10 cellular contexts compared by ENCODE assay signal in the genomic region with DNA sequence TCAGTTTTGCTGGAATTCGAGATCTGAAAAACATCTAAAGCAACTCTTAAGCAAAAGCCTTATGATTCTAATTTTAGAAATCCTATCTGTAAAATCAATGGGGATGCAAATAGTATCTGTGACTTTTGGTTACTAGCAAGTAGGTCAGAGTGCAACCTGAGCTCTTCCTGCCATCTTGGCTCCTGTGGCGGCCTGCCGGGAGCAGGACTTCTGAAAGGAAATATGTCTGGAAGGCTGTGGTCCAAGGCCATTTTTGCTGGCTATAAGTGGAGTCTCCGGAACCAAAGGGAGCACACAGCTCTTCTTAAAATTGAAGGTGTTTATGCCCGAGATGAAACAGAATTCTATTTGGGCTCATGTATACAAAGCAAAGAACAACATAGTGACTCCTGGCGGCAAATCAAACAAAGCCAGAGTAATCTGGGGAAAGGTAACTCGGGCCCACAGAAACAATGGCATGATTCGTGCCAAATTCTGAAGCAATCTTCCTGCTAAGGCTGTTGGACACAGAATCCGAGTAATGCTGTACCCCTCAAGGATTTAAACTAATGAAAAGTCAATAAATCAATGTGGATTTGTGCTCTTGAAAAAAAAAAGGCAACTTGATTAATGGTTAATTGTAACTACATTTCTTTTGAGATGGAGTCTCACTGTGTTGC. TPM values are rescaled to one million over a fixed set of nuclear protein-coding genes. Genes with fewer than 3 reads are reported as not detected.
DNase-seq lines count a peak whose midpoint lies in the region; ATAC-seq and TF ChIP-seq lines count a peak whose summit lies in the region.
"Had no signal": no experiment of that assay in that cellular context is flagged by ENCODE, and none has a peak within 500 bp of the region (broad histone marks: within the 10 kb centered on the region; RNA-seq: fewer than 3 reads in every experiment).

No MANE protein-coding gene starts in this region.

- H3K9me3 ChIP-seq in iPS-20b (ENCODE audit: insufficient read depth, low read depth, low read length) (no peaks in the 10 kb centered on the region), stomach smooth muscle (ENCODE audit: control insufficient read depth in 2 of 2, low read length in 2 of 2) (no peaks in the 10 kb centered on the region), esophagus squamous epithelium (no peaks in the 10 kb centered on the region)

- no peak overlapping the region for H3K27ac ChIP-seq in iPS-20b (ENCODE audit: low read length)
- H3K27ac ChIP-seq in stomach smooth muscle (ENCODE audit: low read length) = no peak overlapping the region
- no peak overlapping the region for H3K27ac ChIP-seq in esophagus squamous epithelium

- peaks cover 4% of the 10 kb centered on the region for H3K36me3 Mint-ChIP-seq in activated naive CD4-positive, alpha-beta T cell treated with anti-CD3 and anti-CD28 coated beads, Interleukin-2, amount 10 ng/mL, durations not matched to agents 7 days and 5 days
- H3K36me3 Mint-ChIP-seq in activated T-helper 1 cell treated with anti-CD3 and anti-CD28 coated beads, Interleukin-12 subunit alpha, Interleukin-12 subunit beta, Interleukin-2, Interleukin-4 antibody, amounts not matched to agents 30 ng/mL and 10 ng/mL and 1 ng/mL, durations not matched to agents 14 hours and 24 hours and 36 hours (ENCODE audit: low read depth) = peaks cover 4% of the 10 kb centered on the region

- no peak for DNase-seq in activated naive CD4-positive, alpha-beta T cell treated with anti-CD3 and anti-CD28 coated beads, Interleukin-2, amount 10 ng/mL, durations not matched to agents 7 days and 5 days
- no peak for DNase-seq in activated naive CD4-positive, alpha-beta T cell treated with anti-CD3 and anti-CD28 coated beads, Interleukin-2, amount 50 U/mL, for 16 hours
- no peak for DNase-seq in activated T-helper 1 cell treated with anti-CD3 and anti-CD28 coated beads, Interleukin-12 subunit alpha, Interleukin-12 subunit beta, Interleukin-2, Interleukin-4 antibody, amounts not matched to agents 30 ng/mL and 10 ng/mL and 1 ng/mL, durations not matched to agents 14 hours and 24 hours and 36 hours (ENCODE audit: low spot score)
- no peak for DNase-seq in esophagus squamous epithelium (lab: John Stamatoyannopoulos, UW)
- no peak for DNase-seq in NCI-H1105 (lab: John Stamatoyannopoulos, UW)
- DNase-seq: activated CD4-positive, alpha-beta T cell treated with anti-CD3 and anti-CD28 coated beads for 48 hours; NCI-H510A had no signal

- peaks cover 13% of the 10 kb centered on the region; the same call in 1 of the 2 replicates for H3K4me1 ChIP-seq in iPS-20b (ENCODE audit: insufficient read depth, low read length)
- H3K4me1 ChIP-seq in stomach smooth muscle (ENCODE audit: control insufficient read depth, insufficient read depth, low read length) = peaks cover 12% of the 10 kb centered on the region
- H3K4me1 ChIP-seq in esophagus squamous epithelium = peaks cover 10 to 38% (median 21%) of the 10 kb centered on the region in 3 donors

- H3K27me3 Mint-ChIP-seq in activated naive CD4-positive, alpha-beta T cell treated with anti-CD3 and anti-CD28 coated beads, Interleukin-2, amount 10 ng/mL, durations not matched to agents 7 days and 5 days = peaks cover 3% of the 10 kb centered on the region
- no peaks in the 10 kb centered on the region for H3K27me3 Mint-ChIP-seq in activated T-helper 1 cell treated with anti-CD3 and anti-CD28 coated beads, Interleukin-12 subunit alpha, Interleukin-12 subunit beta, Interleukin-2, Interleukin-4 antibody, amounts not matched to agents 30 ng/mL and 10 ng/mL and 1 ng/mL, durations not matched to agents 14 hours and 24 hours and 36 hours (ENCODE audit: insufficient read depth)

- H3K9me3 Mint-ChIP-seq in activated naive CD4-positive, alpha-beta T cell treated with anti-CD3 and anti-CD28 coated beads, Interleukin-2, amount 10 ng/mL, durations not matched to agents 7 days and 5 days = no peaks in the 10 kb centered on the region
- no peaks in the 10 kb centered on the region for H3K9me3 Mint-ChIP-seq in activated T-helper 1 cell treated with anti-CD3 and anti-CD28 coated beads, Interleukin-12 subunit alpha, Interleukin-12 subunit beta, Interleukin-2, Interleukin-4 antibody, amounts not matched to agents 30 ng/mL and 10 ng/mL and 1 ng/mL, durations not matched to agents 14 hours and 24 hours and 36 hours

- H3K9ac ChIP-seq in iPS-20b (ENCODE audit: low read depth, low read length) (no peak overlapping the region), stomach smooth muscle (ENCODE audit: low read length in 2 of 2) (no peak overlapping the region)

- 60 to 63% methylated on average over 9 of the region's 9 CpGs for WGBS in esophagus squamous epithelium, 2 donors

- ATAC-seq in GM21447 (IDR thresholded peaks at IDR 0.05; ENCODE audit: unreplicated experiment) = no peak

- H3K4me3 ChIP-seq in iPS-20b (ENCODE audit: low read length) = peak overlapping the region; percentile 96
- peak overlapping the region; percentile 97 for H3K4me3 ChIP-seq in stomach smooth muscle (ENCODE audit: low read length in 2 of 2)
- peak overlapping the region in 2 of 4 donors; percentile 80 to 83 for H3K4me3 ChIP-seq in esophagus squamous epithelium

- peaks cover 44% of the 10 kb centered on the region for H3K4me1 Mint-ChIP-seq in activated naive CD4-positive, alpha-beta T cell treated with anti-CD3 and anti-CD28 coated beads, Interleukin-2, amount 10 ng/mL, durations not matched to agents 7 days and 5 days
- peaks cover 32% of the 10 kb centered on the region for H3K4me1 Mint-ChIP-seq in activated T-helper 1 cell treated with anti-CD3 and anti-CD28 coated beads, Interleukin-12 subunit alpha, Interleukin-12 subunit beta, Interleukin-2, Interleukin-4 antibody, amounts not matched to agents 30 ng/mL and 10 ng/mL and 1 ng/mL, durations not matched to agents 14 hours and 24 hours and 36 hours (ENCODE audit: low read depth)

- TF ChIP-seq POLR2A in esophagus squamous epithelium (IDR thresholded peaks at IDR 0.05) = no peak

- CTCF ChIA-PET in activated naive CD4-positive, alpha-beta T cell treated with anti-CD3 and anti-CD28 coated beads, Interleukin-2, amount 10 ng/mL, durations not matched to agents 7 days and 5 days (lab: Charles Lee) = no interaction called here

- no peaks in the 10 kb centered on the region for H3K36me3 ChIP-seq in iPS-20b (ENCODE audit: insufficient read depth, low read depth, low read length)
- H3K36me3 ChIP-seq in stomach smooth muscle (ENCODE audit: control insufficient read depth in 2 of 2, insufficient read depth in 2 of 2, low read length in 2 of 2) = no peaks in the 10 kb centered on the region
- H3K36me3 ChIP-seq in esophagus squamous epithelium = peaks cover 0 to 5% (median 0%) of the 10 kb centered on the region in 3 donors

- no peak overlapping the region for H3K27ac Mint-ChIP-seq in activated naive CD4-positive, alpha-beta T cell treated with anti-CD3 and anti-CD28 coated beads, Interleukin-2, amount 10 ng/mL, durations not matched to agents 7 days and 5 days
- no peak overlapping the region for H3K27ac Mint-ChIP-seq in activated T-helper 1 cell treated with anti-CD3 and anti-CD28 coated beads, Interleukin-12 subunit alpha, Interleukin-12 subunit beta, Interleukin-2, Interleukin-4 antibody, amounts not matched to agents 30 ng/mL and 10 ng/mL and 1 ng/mL, durations not matched to agents 14 hours and 24 hours and 36 hours

- intact Hi-C loops in activated T-helper 1 cell treated with anti-CD3 and anti-CD28 coated beads, Interleukin-12 subunit alpha, Interleukin-12 subunit beta, Interleukin-2, Interleukin-4 antibody, amounts not matched to agents 30 ng/mL and 10 ng/mL and 1 ng/mL, durations not matched to agents 14 hours and 24 hours and 36 hours (cut with micrococcal nuclease) = no loop called here
- intact Hi-C loops in esophagus squamous epithelium (cut with DNase I) = no loop called here

- H3K27me3 ChIP-seq in iPS-20b (ENCODE audit: insufficient read depth, low read length) (no peaks in the 10 kb centered on the region), stomach smooth muscle (ENCODE audit: control insufficient read depth in 1 of 2, insufficient read depth in 2 of 2, low read length in 2 of 2) (no peaks in the 10 kb centered on the region), esophagus squamous epithelium (no peaks in the 10 kb centered on the region)

- peak overlapping the region; percentile 99 for H3K4me3 Mint-ChIP-seq in activated naive CD4-positive, alpha-beta T cell treated with anti-CD3 and anti-CD28 coated beads, Interleukin-2, amount 10 ng/mL, durations not matched to agents 7 days and 5 days
- peak overlapping the region; percentile 97 for H3K4me3 Mint-ChIP-seq in activated T-helper 1 cell treated with anti-CD3 and anti-CD28 coated beads, Interleukin-12 subunit alpha, Interleukin-12 subunit beta, Interleukin-2, Interleukin-4 antibody, amounts not matched to agents 30 ng/mL and 10 ng/mL and 1 ng/mL, durations not matched to agents 14 hours and 24 hours and 36 hours

- no peak for TF ChIP-seq CTCF in esophagus squamous epithelium (IDR thresholded peaks at IDR 0.05)

RNA-seq across cellular contexts. Expression of a gene that starts 1.7 kb away (rescaled TPM):
- 60.6 and 63.0 TPM in 2 replicates for total RNA-seq in activated T-helper 1 cell treated with anti-CD3 and anti-CD28 coated beads, Interleukin-12 subunit alpha, Interleukin-12 subunit beta, Interleukin-2, Interleukin-4 antibody, amounts not matched to agents 30 ng/mL and 10 ng/mL and 1 ng/mL, durations not matched to agents 14 hours and 24 hours and 36 hours
- 10 to 100 TPM; 24.4 to 45.5 (median 34.3) TPM for total RNA-seq in esophagus squamous epithelium

RNA-seq across cellular contexts. Expression of a gene that starts 33.3 kb away (rescaled TPM):
- total RNA-seq in activated T-helper 1 cell treated with anti-CD3 and anti-CD28 coated beads, Interleukin-12 subunit alpha, Interleukin-12 subunit beta, Interleukin-2, Interleukin-4 antibody, amounts not matched to agents 30 ng/mL and 10 ng/mL and 1 ng/mL, durations not matched to agents 14 hours and 24 hours and 36 hours = 0.86 and 1.6 TPM in 2 replicates
- total RNA-seq in esophagus squamous epithelium = 1 to 10 TPM in 1 of 4 donors, under 1 TPM in 2, not detected in 1; 0.76 to 1.7 (median 0.92) TPM
